Comparison of ENCODE assay signal across 1 cellular context in the genomic region with DNA sequence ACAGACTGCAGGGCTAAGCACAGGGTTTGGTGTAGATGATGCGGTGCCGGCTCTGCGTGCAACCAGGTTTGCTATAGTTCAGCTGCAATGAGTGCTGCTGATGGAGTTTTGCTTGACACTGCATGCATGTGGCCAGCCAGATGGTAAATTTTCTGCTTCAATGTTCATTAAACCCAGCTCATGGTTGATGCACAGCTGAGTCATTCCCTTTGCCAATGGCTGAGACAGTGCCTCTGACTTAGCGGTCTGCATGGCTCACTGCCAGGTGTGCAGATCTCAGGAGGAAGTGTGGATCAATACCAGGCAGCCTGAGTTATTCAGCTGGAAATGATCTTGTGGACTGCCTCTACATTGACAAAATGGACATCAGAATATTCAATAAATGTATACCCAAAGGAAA.
TF ChIP-seq lines count a peak whose summit lies in the region.

No MANE protein-coding gene starts in this region.

TF ChIP-seq in HepG2, 621 proteins besides CTCF, POLR2A, EP300 and RAD21 (continued from another document):
- no peak for TF ChIP-seq ZNF609 (CRISPR knock-in tag; IDR thresholded peaks at IDR 0.05; ENCODE audit: borderline replicate concordance)
- TF ChIP-seq ZNF792 (CRISPR knock-in tag; IDR thresholded peaks at IDR 0.05): no peak
- TF ChIP-seq HOXA3 (CRISPR knock-in tag; IDR thresholded peaks at IDR 0.05): no peak
- TF ChIP-seq CCDC6 (CRISPR knock-in tag; IDR thresholded peaks at IDR 0.05): no peak
- no peak for TF ChIP-seq CREB3 (CRISPR knock-in tag; IDR thresholded peaks at IDR 0.05)
- no peak for TF ChIP-seq NCOA1 (CRISPR knock-in tag; IDR thresholded peaks at IDR 0.05)
- TF ChIP-seq ZFP36L1 (CRISPR knock-in tag; IDR thresholded peaks at IDR 0.05): no peak
- TF ChIP-seq CAMTA2 (CRISPR knock-in tag; IDR thresholded peaks at IDR 0.05; ENCODE audit: borderline replicate concordance): no peak
- no peak for TF ChIP-seq ZSCAN9 (CRISPR knock-in tag; IDR thresholded peaks at IDR 0.05; ENCODE audit: borderline replicate concordance)
- TF ChIP-seq ZNF431 (CRISPR knock-in tag; IDR thresholded peaks at IDR 0.05; ENCODE audit: borderline replicate concordance, low read depth): no peak
- TF ChIP-seq GPN1 (CRISPR knock-in tag; IDR thresholded peaks at IDR 0.05; ENCODE audit: borderline replicate concordance): no peak
- no peak for TF ChIP-seq ZNF383 (CRISPR knock-in tag; IDR thresholded peaks at IDR 0.05; ENCODE audit: borderline replicate concordance)
- TF ChIP-seq NR2F1 (CRISPR knock-in tag; IDR thresholded peaks at IDR 0.05): no peak
- TF ChIP-seq NR3C1 (CRISPR knock-in tag; IDR thresholded peaks at IDR 0.05): no peak
- TF ChIP-seq ZFP36 (IDR thresholded peaks at IDR 0.05; ENCODE audit: borderline replicate concordance, low read depth, low read length, partially characterized antibody): no peak
